Comparison of ENCODE assay signal across 15 cellular contexts in genomic region chr2:2560374-2561015, GRCh38.
DNase-seq lines count a peak whose midpoint lies in the region; TF ChIP-seq lines count a peak whose summit lies in the region.
"Had no signal": no experiment of that assay in that cellular context is flagged by ENCODE, and none has a peak within 500 bp of the region (broad histone marks: within the 10 kb centered on the region; RNA-seq: fewer than 3 reads in every experiment).

No MANE protein-coding gene starts in this region.

- H3K27me3 ChIP-seq in MG63: no peaks in the 10 kb centered on the region
- no peaks in the 10 kb centered on the region for H3K27me3 ChIP-seq in thyroid gland

- H3K4me1 ChIP-seq in thyroid gland: no peaks in the 10 kb centered on the region
- H3K4me1 ChIP-seq: Caco-2, HAP-1 had no signal

- DNase-seq in MG63: peak; percentile 52
- DNase-seq in NCI-H446 treated with DMSO at 0.1 percent for 48 hours (lab: John Stamatoyannopoulos, UW): peak; percentile 34
- peak; percentile 41 for DNase-seq in left kidney (ENCODE audit: low read depth, low spot score)
- peak; percentile 73 to 79 for DNase-seq in thyroid gland
- no peak for DNase-seq in C1 segment of cervical spinal cord (lab: John Stamatoyannopoulos, UW)
- no peak for DNase-seq in chondrocyte (ENCODE audit: low spot score)
- DNase-seq: Caco-2; CD4-positive, CD25-positive, alpha-beta regulatory T cell; CD8-positive, alpha-beta T cell; DMS153; DND-41; GOT3; HFFc6 had no signal

- no peak for TF ChIP-seq POLR2A in thyroid gland (IDR thresholded peaks at IDR 0.05)

- no peak overlapping the region for H3K27ac Mint-ChIP-seq in chondrocyte (ENCODE audit: unreplicated experiment)
- H3K27ac Mint-ChIP-seq: CD4-positive, CD25-positive, alpha-beta regulatory T cell; CD8-positive, alpha-beta T cell; HFFc6 had no signal

- H3K9me3 Mint-ChIP-seq in chondrocyte (ENCODE audit: low read depth): peaks cover 2% of the 10 kb centered on the region

- H3K36me3 ChIP-seq in MG63 (no peaks in the 10 kb centered on the region), thyroid gland (no peaks in the 10 kb centered on the region)
- H3K36me3 ChIP-seq: HAP-1 had no signal

- H3K4me3 ChIP-seq in MG63 (no peak overlapping the region), thyroid gland (replicated peaks in 1 of 3) (no peak overlapping the region)
- H3K4me3 ChIP-seq: HAP-1 had no signal

- intact Hi-C loops in thyroid gland (cut with DNase I): no loop called here

- peaks cover 5% of the 10 kb centered on the region for H3K27me3 Mint-ChIP-seq in chondrocyte (ENCODE audit: low read depth)
- H3K27me3 Mint-ChIP-seq: CD4-positive, CD25-positive, alpha-beta regulatory T cell had no signal

- 48 to 50% methylated on average over 13 to 16 of the region's 16 CpGs for WGBS in thyroid gland, 2 donors

- no peaks in the 10 kb centered on the region for H3K4me1 Mint-ChIP-seq in chondrocyte (ENCODE audit: low read depth)

- H3K9me3 ChIP-seq in MG63: no peaks in the 10 kb centered on the region
- no peaks in the 10 kb centered on the region for H3K9me3 ChIP-seq in thyroid gland
- H3K9me3 ChIP-seq: Caco-2, HAP-1 had no signal

- no peak overlapping the region for H3K27ac ChIP-seq in thyroid gland
- H3K27ac ChIP-seq: C4-2B had no signal

- no peak overlapping the region for H3K4me3 Mint-ChIP-seq in chondrocyte (ENCODE audit: unreplicated experiment)
- H3K4me3 Mint-ChIP-seq: CD8-positive, alpha-beta T cell; HFFc6 had no signal

- no peak for TF ChIP-seq CTCF in thyroid gland (IDR thresholded peaks at IDR 0.05)
- TF ChIP-seq CTCF in chondrocyte (IDR thresholded peaks at IDR 0.05): no peak

- no peaks in the 10 kb centered on the region for H3K36me3 Mint-ChIP-seq in chondrocyte (ENCODE audit: low read depth)
- H3K36me3 Mint-ChIP-seq: CD4-positive, CD25-positive, alpha-beta regulatory T cell; CD8-positive, alpha-beta T cell had no signal

Comparison
In these comparisons a context has a peak if more than half of its experiments do, and no peak if none do; other contexts are left out.
1. DNase-seq: peak in MG63 (single experiment), NCI-H446 treated with DMSO at 0.1 percent for 48 hours (single experiment), left kidney (single experiment) and thyroid gland (2 of 2); none in C1 segment of cervical spinal cord (0 of 14) and chondrocyte (single experiment).